In the genomic region with DNA sequence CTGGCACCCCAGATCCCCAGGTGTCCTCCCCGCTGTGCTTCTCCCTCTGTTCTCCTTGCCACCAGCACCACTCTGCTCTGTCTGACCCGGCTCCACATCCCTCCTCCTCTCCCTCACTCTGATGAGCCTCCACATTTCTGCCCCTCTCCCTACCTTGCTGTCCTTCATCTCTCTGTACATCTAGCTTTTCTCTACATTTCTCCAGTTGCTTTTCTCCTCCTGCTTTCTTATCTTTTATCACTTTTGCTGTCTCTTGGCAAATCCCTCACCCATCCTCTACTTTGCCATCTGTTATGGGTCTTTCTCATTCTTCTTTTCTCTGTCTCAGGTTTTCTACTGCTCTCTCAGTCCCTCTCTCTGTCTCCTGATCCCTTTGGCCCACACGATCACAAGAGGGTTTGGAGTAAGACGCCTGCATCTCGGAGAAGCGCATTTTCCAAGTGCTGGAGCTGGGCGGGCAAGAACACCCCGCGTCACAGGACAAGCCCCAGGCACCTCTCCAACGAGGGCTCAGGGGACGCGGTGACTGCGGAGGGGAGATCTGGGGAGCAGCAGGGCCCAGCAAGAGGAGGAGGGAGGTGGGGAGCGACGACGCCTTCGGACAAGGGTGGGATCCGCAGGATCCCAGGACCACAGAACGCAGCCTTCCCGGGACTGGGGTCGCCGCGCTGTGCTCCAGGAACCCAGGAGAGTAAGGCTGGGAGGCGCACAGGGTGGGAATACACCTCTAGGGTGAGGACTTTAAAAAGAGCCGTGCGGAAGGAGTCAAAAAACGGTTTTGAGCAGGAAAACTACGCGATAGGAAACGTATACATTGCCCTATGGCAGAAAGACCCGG, we compare ENCODE assay signal across 8 cellular contexts. TPM values are rescaled to one million over a fixed set of nuclear protein-coding genes. Genes with fewer than 3 reads are reported as not detected.
DNase-seq lines count a peak whose midpoint lies in the region; ATAC-seq and TF ChIP-seq lines count a peak whose summit lies in the region.
"Not testable (repeated sequence)": the region's sequence is repeated elsewhere in the genome, so short reads cannot be mapped to it uniquely, and the experiment has no call there.

No MANE protein-coding gene starts in this region.

- TF ChIP-seq POLR2A in HCT116 (IDR thresholded peaks at IDR 0.05; ENCODE audit: borderline replicate concordance, extremely low read depth, insufficient read depth, insufficient read length); tibial nerve (IDR thresholded peaks at IDR 0.05): not testable (repeated sequence)

- not testable (repeated sequence) for TF ChIP-seq EP300 in tibial nerve (IDR thresholded peaks at IDR 0.05)

- peak overlapping the region; percentile 65 to 68 for H3K4me3 ChIP-seq in HCT116 (replicated peaks in 1 of 2; ENCODE audit: low read depth in 1 of 2, low read length in 2 of 2)
- peak overlapping the region; percentile 84 for H3K4me3 ChIP-seq in MG63
- peak overlapping the region; percentile 48; the same call in 1 of the 2 replicates for H3K4me3 ChIP-seq in iPS DF 6.9 (ENCODE audit: low read length)
- peak overlapping the region; percentile 49 to 75 (median 64) for H3K4me3 ChIP-seq in tibial nerve

- not testable (repeated sequence) for H3K36me3 Mint-ChIP-seq in neural crest cell (ENCODE audit: low read depth)

- peak overlapping the region; percentile 67 for H3K4me2 ChIP-seq in HCT116 (ENCODE audit: low read length)

- TSS peak; percentile 59 for BruUV-seq in HCT116 (replicated peaks; lab: Mats Ljungman, UMichigan)

- H3K4me1 Mint-ChIP-seq in neural crest cell = peaks cover 17% of the 10 kb centered on the region

- not testable (repeated sequence) for H3K9me3 ChIP-seq in HCT116 (ENCODE audit: control insufficient read depth in 1 of 2, insufficient read depth in 1 of 2, low read depth in 1 of 2, low read length in 2 of 2); MG63; iPS DF 6.9 (ENCODE audit: control insufficient read depth, insufficient read depth, low read length); tibial nerve

- peak overlapping the region; percentile 94 for H3K27ac Mint-ChIP-seq in neural crest cell (ENCODE audit: unreplicated experiment)

- peak; percentile 33 for DNase-seq in ELR (ENCODE audit: low read depth)
- DNase-seq in HCT116 (ENCODE audit: low read depth, low spot score); iPS DF 6.9 (ENCODE audit: low read depth, low spot score); neural crest cell (ENCODE audit: low read depth, low spot score): not testable (repeated sequence)
- DNase-seq in MG63 = peak; percentile 17
- peak; percentile 1 to 4 for DNase-seq in activated CD4-positive, alpha-beta T cell treated with anti-CD3 and anti-CD28 coated beads, Interleukin-2, amount 50 U/mL, for 4 hours
- DNase-seq in cerebellar cortex (ENCODE audit: low spot score) = peak; percentile 13
- DNase-seq in tibial nerve (ENCODE audit: low spot score in 2 of 2) = peak in 1 of 2 donors; percentile 6

- not testable (repeated sequence) for H2AFZ ChIP-seq in HCT116 (ENCODE audit: low read depth, low read length, poor library complexity, severe bottlenecking)

- H3K9me3 Mint-ChIP-seq in neural crest cell = not testable (repeated sequence)

- H3K36me3 ChIP-seq in HCT116 (ENCODE audit: control insufficient read depth in 1 of 2, insufficient read depth in 2 of 2, low read length in 2 of 2) (peaks cover 11 to 12% of the 10 kb centered on the region in 2 experiments; a peak in 3 of 4 replicates), MG63 (peaks cover 14% of the 10 kb centered on the region), tibial nerve (peaks cover 2 to 29% (median 5%) of the 10 kb centered on the region in 3 donors)
- H3K36me3 ChIP-seq in iPS DF 6.9 (ENCODE audit: control insufficient read depth, insufficient read depth, low read length) = not testable (repeated sequence)

- intact Hi-C loops in HCT116 (cut with micrococcal nuclease) = loop anchor here (2.0 kb wide), 1 partner anchor 36 kb away; a partner anchor contains a TSS

- RAD21 ChIA-PET in HCT116 (lab: Charles Lee; ENCODE audit: low non-redundant PET in 1 of 2, low total read pairs in 2 of 2, uncharacterized antibody in 2 of 2, unreplicated experiment in 2 of 2) = not testable (repeated sequence)

- H3K27me3 ChIP-seq in HCT116 (ENCODE audit: insufficient read depth, low read length); MG63; iPS DF 6.9 (ENCODE audit: control insufficient read depth, insufficient read depth, low read length); tibial nerve: not testable (repeated sequence)

- peak overlapping the region; percentile 96 for H3K4me3 Mint-ChIP-seq in neural crest cell

- peak; percentile 50 for ATAC-seq in HCT116

- not testable (repeated sequence) for H3K27ac ChIP-seq in HCT116 (ENCODE audit: low read depth, low read length); iPS DF 6.9 (ENCODE audit: low read length)
- H3K27ac ChIP-seq in tibial nerve = peak overlapping the region in 3 of 4 donors; percentile 69 to 77 (median 72)

- not testable (repeated sequence) for H4K20me1 ChIP-seq in HCT116 (ENCODE audit: insufficient read depth)

- H3K9ac ChIP-seq in HCT116 (ENCODE audit: low read length) = peak overlapping the region; percentile 64

- POLR2A ChIA-PET in HCT116 (lab: Charles Lee) = not testable (repeated sequence)

- not testable (repeated sequence) for TF ChIP-seq CTCF in HCT116 (IDR thresholded peaks at IDR 0.05 in 2 of 3, conservative IDR thresholded peaks at IDR 0.05 in 1 of 3; ENCODE audit: borderline replicate concordance in 1 of 3, insufficient read depth in 1 of 3, low read depth in 2 of 3, low read length in 2 of 3); neural crest cell (conservative IDR thresholded peaks at IDR 0.05); tibial nerve (IDR thresholded peaks at IDR 0.05)

- TF ChIP-seq RAD21 in HCT116 (IDR thresholded peaks at IDR 0.05; ENCODE audit: low read depth) = not testable (repeated sequence)

- H3K4me1 ChIP-seq in HCT116 (ENCODE audit: control insufficient read depth in 1 of 2, insufficient read depth in 2 of 2, low read length in 2 of 2); iPS DF 6.9 (ENCODE audit: control insufficient read depth, insufficient read depth, low read length): not testable (repeated sequence)
- H3K4me1 ChIP-seq in tibial nerve = peaks cover 0 to 17% (median 0%) of the 10 kb centered on the region in 4 donors

- not testable (repeated sequence) for H3K9me2 ChIP-seq in HCT116 (ENCODE audit: insufficient read depth)

- H3K27me3 Mint-ChIP-seq in neural crest cell (ENCODE audit: low read depth) = not testable (repeated sequence)

- CTCF ChIA-PET in HCT116 (lab: Charles Lee) = not testable (repeated sequence)

- WGBS in iPS DF 6.9 (ENCODE audit: insufficient coverage, insufficient read length) = no CpG with 5 or more reads among the region's 31 CpGs
- WGBS in tibial nerve, 2 donors = 5% methylated on average over 22 to 31 of the region's 31 CpGs

- not testable (repeated sequence) for H3K79me2 ChIP-seq in HCT116 (ENCODE audit: insufficient read depth, low read length)

RNA-seq across cellular contexts. Expression of a gene that starts 0.7 kb away (rescaled TPM):
- 12.3 TPM for total RNA-seq in HCT116 (2021; ENCODE audit: unreplicated experiment)
- polyA plus RNA-seq in HCT116 (2012) = 7.7 and 9.5 TPM in 2 replicates
- total RNA-seq in MG63 (2014; rRNA removed; shearing (Covaris generic); ENCODE audit: low replicate concordance) = 8.2 and 18.3 TPM in 2 replicates
- total RNA-seq in neural crest cell = 20.9 and 27.9 TPM in 2 replicates
- total RNA-seq in tibial nerve = 10 to 100 TPM in 3 of 4 donors, 1 to 10 TPM in 1; 8.2 to 19.2 (median 14.0) TPM

RNA-seq across cellular contexts. Expression of a gene that starts 35.3 kb away (rescaled TPM):
- total RNA-seq in HCT116 (2021; ENCODE audit: unreplicated experiment) (17.8 TPM), neural crest cell (15.8 and 19.4 TPM in 2 replicates), tibial nerve (10 to 100 TPM in 2 of 4 donors, 1 to 10 TPM in 2; 7.2 to 20.3 (median 13.5) TPM)
- polyA plus RNA-seq in HCT116 (2012) = 10.8 and 12.6 TPM in 2 replicates
- total RNA-seq in MG63 (2014; rRNA removed; shearing (Covaris generic); ENCODE audit: low replicate concordance) = 7.8 and 14.1 TPM in 2 replicates

RNA-seq across cellular contexts. Expression of a gene that starts 40.7 kb away (rescaled TPM):
- total RNA-seq in HCT116 (2021; ENCODE audit: unreplicated experiment) (9.2 TPM), neural crest cell (26.9 and 38.1 TPM in 2 replicates), tibial nerve (10 to 100 TPM in 3 of 4 donors, 1 to 10 TPM in 1; 1.5 to 32.4 (median 20.1) TPM)
- polyA plus RNA-seq in HCT116 (2012) = 2.5 and 4.2 TPM in 2 replicates
- 1.6 TPM in 1 of 2 replicates, not detected in the other for total RNA-seq in MG63 (2014; rRNA removed; shearing (Covaris generic); ENCODE audit: low replicate concordance)
